8 cellular contexts compared by ENCODE assay signal in the genomic region with DNA sequence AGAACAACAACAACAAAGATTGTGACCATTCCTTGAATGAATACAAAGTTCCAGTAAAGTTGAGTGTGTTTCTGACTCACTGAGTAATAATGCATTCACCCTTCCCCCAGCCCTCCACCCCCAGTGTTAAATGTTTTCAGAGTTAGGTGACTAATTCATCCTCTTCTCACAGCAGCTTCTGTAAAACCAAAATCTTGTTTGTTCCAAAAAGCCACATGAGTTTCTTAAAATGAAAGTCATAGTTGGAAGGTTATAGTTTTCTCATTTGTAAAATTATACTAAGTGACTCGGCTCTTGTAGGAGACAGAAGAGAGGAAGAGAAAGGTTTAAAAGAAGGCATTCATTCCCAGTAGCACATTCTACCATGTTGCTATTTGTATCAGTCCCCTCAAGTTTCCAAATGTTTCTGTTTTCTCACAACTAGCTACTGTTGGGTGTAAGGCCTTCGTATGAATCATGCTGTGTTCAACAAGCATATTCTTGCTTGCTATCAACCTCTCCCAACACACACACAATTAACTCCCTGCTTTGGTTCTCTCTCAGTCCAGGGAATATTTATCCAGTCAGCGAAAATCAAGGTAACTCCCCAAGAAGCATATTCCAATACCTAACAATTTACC.
DNase-seq lines count a peak whose midpoint lies in the region; ATAC-seq and TF ChIP-seq lines count a peak whose summit lies in the region.

No MANE protein-coding gene starts in this region.

- no peak overlapping the region for H3K4me3 ChIP-seq in WERI-Rb-1 (ENCODE audit: low read depth, low read length)

- H3K4me1 Mint-ChIP-seq in activated CD4-positive, alpha-beta T cell treated with anti-CD3 and anti-CD28 coated beads, Interleukin-2, amount 10 ng/mL, durations not matched to agents 24 days and 14 days = peaks cover 50% of the 10 kb centered on the region

- TF ChIP-seq CTCF in WERI-Rb-1 (IDR thresholded peaks at IDR 0.05; ENCODE audit: low read depth, low read length) = no peak

- H3K27ac ChIP-seq in substantia nigra (ENCODE audit: low read depth, low read length, poor library complexity, severe bottlenecking) = no peak overlapping the region
- H3K27ac ChIP-seq in WERI-Rb-1 = no peak overlapping the region

- H3K27me3 ChIP-seq in WERI-Rb-1 (ENCODE audit: insufficient read depth, low read depth, severe bottlenecking) = peaks cover 53% of the 10 kb centered on the region

- H3K36me3 Mint-ChIP-seq in activated CD4-positive, alpha-beta T cell treated with anti-CD3 and anti-CD28 coated beads, Interleukin-2, amount 10 ng/mL, durations not matched to agents 24 days and 14 days (ENCODE audit: low read depth) = peaks cover 45% of the 10 kb centered on the region

- H3K36me3 ChIP-seq in WERI-Rb-1 = no peaks in the 10 kb centered on the region

- no peaks in the 10 kb centered on the region for H3K27me3 Mint-ChIP-seq in activated CD4-positive, alpha-beta T cell treated with anti-CD3 and anti-CD28 coated beads, Interleukin-2, amount 10 ng/mL, durations not matched to agents 24 days and 14 days

- no peaks in the 10 kb centered on the region for H3K9me3 ChIP-seq in WERI-Rb-1 (ENCODE audit: severe bottlenecking)

- H3K4me3 Mint-ChIP-seq in activated CD4-positive, alpha-beta T cell treated with anti-CD3 and anti-CD28 coated beads, Interleukin-2, amount 10 ng/mL, durations not matched to agents 24 days and 14 days = peak overlapping the region; percentile 64

- peaks cover 4% of the 10 kb centered on the region for H3K9me3 Mint-ChIP-seq in activated CD4-positive, alpha-beta T cell treated with anti-CD3 and anti-CD28 coated beads, Interleukin-2, amount 10 ng/mL, durations not matched to agents 24 days and 14 days

- peak; percentile 69 for DNase-seq in stimulated activated naive CD4-positive, alpha-beta T cell treated with Interleukin-2 at 50 U/mL for 16 hours (lab: John Stamatoyannopoulos, UW)
- DNase-seq in stimulated activated naive CD4-positive, alpha-beta T cell (lab: John Stamatoyannopoulos, UW) = no peak
- DNase-seq in activated CD4-positive, alpha-beta T cell treated with anti-CD3 and anti-CD28 coated beads, Interleukin-2, amount 10 ng/mL, durations not matched to agents 24 days and 14 days = peak; percentile 75
- peak; percentile 90 for DNase-seq in fibroblast of peridontal ligament (ENCODE audit: extremely low read depth)
- DNase-seq in stimulated activated CD4-positive, alpha-beta T cell treated with anti-CD3 and anti-CD28 coated beads, Interleukin-2, amount 100 ng/mL, for 48 hours = peak; percentile 31 to 50
- DNase-seq in substantia nigra (lab: John Stamatoyannopoulos, UW) = no peak
- no peak for DNase-seq in WERI-Rb-1

- H3K27ac Mint-ChIP-seq in activated CD4-positive, alpha-beta T cell treated with anti-CD3 and anti-CD28 coated beads, Interleukin-2, amount 10 ng/mL, durations not matched to agents 24 days and 14 days = peak overlapping the region; percentile 93

- intact Hi-C loops in activated CD4-positive, alpha-beta T cell treated with anti-CD3 and anti-CD28 coated beads, Interleukin-2, amount 10 ng/mL, durations not matched to agents 24 days and 14 days (cut with micrococcal nuclease) = loop anchor here (1.0 to 10.0 kb wide), 10 partner anchors 14 to 568 kb away; partner anchors contain the start of gene POLI

- ATAC-seq in HG03139 (IDR thresholded peaks at IDR 0.05; ENCODE audit: unreplicated experiment) = peak; percentile 45

Comparison
In these comparisons a context has a peak if more than half of its experiments do, and no peak if none do; other contexts are left out.
1. DNase-seq: peak in stimulated activated naive CD4-positive, alpha-beta T cell treated with Interleukin-2 at 50 U/mL for 16 hours (single experiment), activated CD4-positive, alpha-beta T cell treated with anti-CD3 and anti-CD28 coated beads, Interleukin-2, amount 10 ng/mL, durations not matched to agents 24 days and 14 days (single experiment), fibroblast of peridontal ligament (single experiment) and stimulated activated CD4-positive, alpha-beta T cell treated with anti-CD3 and anti-CD28 coated beads, Interleukin-2, amount 100 ng/mL, for 48 hours (2 of 2); none in stimulated activated naive CD4-positive, alpha-beta T cell (0 of 6), substantia nigra (0 of 49) and WERI-Rb-1 (single experiment).